14 cellular contexts compared by ENCODE assay signal in the genomic region with DNA sequence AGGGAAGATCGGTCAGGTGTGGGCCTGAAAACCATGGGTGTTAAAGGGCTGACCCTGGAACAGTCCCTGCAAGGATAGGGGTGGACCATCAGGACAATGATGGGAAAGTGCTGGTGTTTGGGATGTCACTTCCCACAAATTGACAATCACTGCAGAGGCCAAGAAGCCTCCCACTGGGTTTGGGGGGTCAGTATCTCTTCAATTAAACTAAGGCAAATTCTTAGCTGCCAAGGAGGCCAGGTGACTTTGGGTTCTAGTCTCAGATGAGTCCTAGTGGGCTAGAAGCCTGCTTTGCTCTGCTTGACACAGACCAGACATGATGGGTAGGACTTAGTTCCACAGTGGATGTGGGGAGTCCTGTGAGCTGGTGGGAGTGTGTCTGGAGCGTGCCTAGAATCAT. TPM values are rescaled to one million over a fixed set of nuclear protein-coding genes. Genes with fewer than 3 reads are reported as not detected.
DNase-seq lines count a peak whose midpoint lies in the region; ATAC-seq and TF ChIP-seq lines count a peak whose summit lies in the region.
"Had no signal": no experiment of that assay in that cellular context is flagged by ENCODE, and none has a peak within 500 bp of the region (broad histone marks: within the 10 kb centered on the region; RNA-seq: fewer than 3 reads in every experiment).

No MANE protein-coding gene starts in this region.

- H3K9ac ChIP-seq in OCI-LY1 (ENCODE audit: low read length): no peak overlapping the region

- DNase-seq in activated CD8-positive, alpha-beta memory T cell treated with anti-CD3 and anti-CD28 coated beads for 24 hours: peak; percentile 57
- DNase-seq in activated CD8-positive, alpha-beta memory T cell treated with anti-CD3 and anti-CD28 coated beads, Interleukin-2, amount 50 U/mL, for 4 hours: no peak
- no peak for DNase-seq in activated naive CD8-positive, alpha-beta T cell treated with anti-CD3 and anti-CD28 coated beads, Interleukin-2, amount 10 ng/mL, durations not matched to agents 7 days and 5 days
- no peak for DNase-seq in cerebellum (ENCODE audit: low spot score)
- DNase-seq in coronary artery (ENCODE audit: low spot score): no peak
- no peak for DNase-seq in stimulated activated CD4-positive, alpha-beta T cell treated with anti-CD3 and anti-CD28 coated beads, Interleukin-12 subunit alpha, Interleukin-12 subunit beta, amount 100 ng/mL, for 4 hours
- DNase-seq: Caco-2, NCI-H1092 had no signal

- no peak for ATAC-seq in activated naive CD8-positive, alpha-beta T cell treated with anti-CD3 and anti-CD28 coated beads, Interleukin-2, amount 10 ng/mL, durations not matched to agents 7 days and 5 days (ENCODE audit: low read depth)
- no peak for ATAC-seq in stimulated activated memory B cell treated with anti-CD40 and anti-IgM and Interleukin-4, amounts not matched to agents 10 μg/mL and 1 μg/mL and 100 μg/mL, for 72 hours
- ATAC-seq: GM23338, SK-N-SH treated with all-trans-retinoic acid at 6 μM for 48 hours had no signal

- no peak overlapping the region for H2AFZ ChIP-seq in OCI-LY1 (ENCODE audit: low read length)
- H2AFZ ChIP-seq: GM23338 had no signal

- H3K9me3 Mint-ChIP-seq in activated naive CD8-positive, alpha-beta T cell treated with anti-CD3 and anti-CD28 coated beads, Interleukin-2, amount 10 ng/mL, durations not matched to agents 7 days and 5 days: peaks cover 4% of the 10 kb centered on the region
- H3K9me3 Mint-ChIP-seq in stimulated activated memory B cell treated with anti-CD40 and anti-IgM and Interleukin-4, amounts not matched to agents 10 μg/mL and 1 μg/mL and 100 μg/mL, for 72 hours: peaks cover 4% of the 10 kb centered on the region
- H3K9me3 Mint-ChIP-seq: GM23338 had no signal

- H3K4me1 Mint-ChIP-seq in activated naive CD8-positive, alpha-beta T cell treated with anti-CD3 and anti-CD28 coated beads, Interleukin-2, amount 10 ng/mL, durations not matched to agents 7 days and 5 days: peaks cover 65% of the 10 kb centered on the region
- H3K4me1 Mint-ChIP-seq in stimulated activated memory B cell treated with anti-CD40 and anti-IgM and Interleukin-4, amounts not matched to agents 10 μg/mL and 1 μg/mL and 100 μg/mL, for 72 hours: peaks cover 55% of the 10 kb centered on the region
- H3K4me1 Mint-ChIP-seq: GM23338 had no signal

- H3K36me3 Mint-ChIP-seq in activated naive CD8-positive, alpha-beta T cell treated with anti-CD3 and anti-CD28 coated beads, Interleukin-2, amount 10 ng/mL, durations not matched to agents 7 days and 5 days: peaks cover 11% of the 10 kb centered on the region
- H3K36me3 Mint-ChIP-seq in stimulated activated memory B cell treated with anti-CD40 and anti-IgM and Interleukin-4, amounts not matched to agents 10 μg/mL and 1 μg/mL and 100 μg/mL, for 72 hours: no peaks in the 10 kb centered on the region

- H3K27me3 ChIP-seq in OCI-LY1 (ENCODE audit: insufficient read depth, low read length): no peaks in the 10 kb centered on the region
- H3K27me3 ChIP-seq: pancreas had no signal

- H4K20me1 ChIP-seq in OCI-LY1 (ENCODE audit: insufficient read depth, low read length): no peaks in the 10 kb centered on the region

- peak overlapping the region; percentile 65 for H3K4me3 Mint-ChIP-seq in activated naive CD8-positive, alpha-beta T cell treated with anti-CD3 and anti-CD28 coated beads, Interleukin-2, amount 10 ng/mL, durations not matched to agents 7 days and 5 days
- no peak overlapping the region for H3K4me3 Mint-ChIP-seq in stimulated activated memory B cell treated with anti-CD40 and anti-IgM and Interleukin-4, amounts not matched to agents 10 μg/mL and 1 μg/mL and 100 μg/mL, for 72 hours
- H3K4me3 Mint-ChIP-seq: GM23338 had no signal

- no peaks in the 10 kb centered on the region for H3K9me2 ChIP-seq in OCI-LY1 (ENCODE audit: low read depth, low read length)

- peak overlapping the region; percentile 91 for H3K27ac Mint-ChIP-seq in activated naive CD8-positive, alpha-beta T cell treated with anti-CD3 and anti-CD28 coated beads, Interleukin-2, amount 10 ng/mL, durations not matched to agents 7 days and 5 days
- H3K27ac Mint-ChIP-seq in stimulated activated memory B cell treated with anti-CD40 and anti-IgM and Interleukin-4, amounts not matched to agents 10 μg/mL and 1 μg/mL and 100 μg/mL, for 72 hours: peak overlapping the region; percentile 77
- H3K27ac Mint-ChIP-seq: GM23338 had no signal

- H3F3A ChIP-seq in OCI-LY1 (ENCODE audit: insufficient read depth, low read length): no peaks in the 10 kb centered on the region

- H3K4me3 ChIP-seq in OCI-LY1 (ENCODE audit: low read depth, low read length, poor library complexity, severe bottlenecking) (no peak overlapping the region), coronary artery (no peak overlapping the region)
- H3K4me3 ChIP-seq: GM23338, pancreas had no signal

- no peaks in the 10 kb centered on the region for H3K36me3 ChIP-seq in OCI-LY1 (ENCODE audit: insufficient read depth, low read length)
- H3K36me3 ChIP-seq: pancreas had no signal

- no peaks in the 10 kb centered on the region for H3K27me3 Mint-ChIP-seq in activated naive CD8-positive, alpha-beta T cell treated with anti-CD3 and anti-CD28 coated beads, Interleukin-2, amount 10 ng/mL, durations not matched to agents 7 days and 5 days
- no peaks in the 10 kb centered on the region for H3K27me3 Mint-ChIP-seq in stimulated activated memory B cell treated with anti-CD40 and anti-IgM and Interleukin-4, amounts not matched to agents 10 μg/mL and 1 μg/mL and 100 μg/mL, for 72 hours

- H3K27ac ChIP-seq in OCI-LY1 (ENCODE audit: low read depth, low read length, poor library complexity, severe bottlenecking): peak overlapping the region; percentile 79
- H3K27ac ChIP-seq in coronary artery: no peak overlapping the region
- H3K27ac ChIP-seq: HL-60 had no signal

- POLR2A ChIA-PET in activated naive CD8-positive, alpha-beta T cell treated with anti-CD3 and anti-CD28 coated beads, Interleukin-2, amount 10 ng/mL, durations not matched to agents 7 days and 5 days (lab: Charles Lee): interaction anchor here (0.8 to 5.7 kb wide), 5 partner anchors 12 to 240 kb away, joined by 3 to 76 read pairs (median 6); a partner anchor contains a TSS

- H3K4me1 ChIP-seq in OCI-LY1 (ENCODE audit: insufficient read depth, low read length, severe bottlenecking): peaks cover 82% of the 10 kb centered on the region
- H3K4me1 ChIP-seq: Caco-2 had no signal

- no peaks in the 10 kb centered on the region for H3K79me2 ChIP-seq in OCI-LY1 (ENCODE audit: insufficient read depth, low read length)

- no peaks in the 10 kb centered on the region for H3K9me3 ChIP-seq in OCI-LY1 (ENCODE audit: low read length)
- H3K9me3 ChIP-seq: Caco-2, pancreas had no signal

- TF ChIP-seq CTCF in OCI-LY1 (IDR thresholded peaks at IDR 0.05; ENCODE audit: low read length) (no peak), coronary artery (IDR thresholded peaks at IDR 0.05) (no peak)

- peak overlapping the region; percentile 28; the same call in 1 of the 2 replicates for H3K4me2 ChIP-seq in OCI-LY1 (ENCODE audit: low read length)
- H3K4me2 ChIP-seq: GM23338 had no signal

RNA-seq across cellular contexts. Expression of a gene that starts 29.3 kb away (rescaled TPM):
- 1 to 10 TPM; 1.1 to 1.6 TPM for total RNA-seq in activated naive CD8-positive, alpha-beta T cell treated with anti-CD3 and anti-CD28 coated beads, Interleukin-2, amount 10 ng/mL, durations not matched to agents 7 days and 5 days
- total RNA-seq in cerebellum: 14.4 TPM

RNA-seq across cellular contexts. Expression of a gene that starts 39.3 kb away (rescaled TPM):
- 10 to 100 TPM; 68.4 to 74.0 TPM for total RNA-seq in activated naive CD8-positive, alpha-beta T cell treated with anti-CD3 and anti-CD28 coated beads, Interleukin-2, amount 10 ng/mL, durations not matched to agents 7 days and 5 days
- 15.2 TPM for total RNA-seq in cerebellum
- total RNA-seq: Caco-2 had no signal
